1 cellular context compared by ENCODE assay signal in the genomic region with DNA sequence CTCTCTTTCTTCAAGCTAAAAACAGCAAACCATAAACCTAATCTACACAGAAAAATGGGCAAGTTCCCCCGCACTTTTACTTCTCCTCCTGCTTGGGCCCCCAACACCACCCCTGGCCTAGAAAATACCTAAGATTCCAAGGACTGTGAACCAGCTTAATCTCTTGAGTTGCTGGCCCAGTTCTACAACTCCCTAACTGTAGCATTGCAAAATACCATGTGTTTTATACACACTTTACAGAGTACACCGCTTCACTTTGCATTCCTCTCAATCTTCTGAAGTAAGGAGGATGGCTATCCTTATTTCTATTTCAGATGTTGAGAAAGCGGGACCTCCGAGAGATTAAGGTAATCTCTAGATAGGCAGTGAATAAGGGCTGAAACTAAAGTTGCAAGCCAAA.
A peak's percentile ranks its signal among the peaks of the same experiment; 100 is the strongest.
TF ChIP-seq lines count a peak whose summit lies in the region.

No MANE protein-coding gene starts in this region.

TF ChIP-seq in H1, 55 proteins besides CTCF, POLR2A, EP300 and RAD21:
- peak; percentile 50; the same call in 1 of the 2 replicates for TF ChIP-seq TEAD4 (IDR thresholded peaks at IDR 0.05; ENCODE audit: low read depth, low read length)
- no peak for TF ChIP-seq BCL11A (IDR thresholded peaks at IDR 0.05; ENCODE audit: low read depth in 2 of 2, low read length in 2 of 2)
- no peak for TF ChIP-seq BACH1 (IDR thresholded peaks at IDR 0.05; ENCODE audit: low read length)
- no peak for TF ChIP-seq TCF12 (IDR thresholded peaks at IDR 0.05; ENCODE audit: low read depth, low read length)
- no peak for TF ChIP-seq RNF2 (IDR thresholded peaks at IDR 0.05; ENCODE audit: borderline replicate concordance, low read depth, low read length, missing control alignments, poor library complexity, severe bottlenecking)
- TF ChIP-seq TBP (IDR thresholded peaks at IDR 0.05; ENCODE audit: low read depth, low read length) = no peak
- TF ChIP-seq MAFK (IDR thresholded peaks at IDR 0.05; ENCODE audit: low read depth, low read length) = no peak
- TF ChIP-seq GABPA (IDR thresholded peaks at IDR 0.05; ENCODE audit: borderline replicate concordance, insufficient read depth, low read length) = no peak
- TF ChIP-seq CHD2 (IDR thresholded peaks at IDR 0.05; ENCODE audit: low read length) = no peak
